In the genomic region with DNA sequence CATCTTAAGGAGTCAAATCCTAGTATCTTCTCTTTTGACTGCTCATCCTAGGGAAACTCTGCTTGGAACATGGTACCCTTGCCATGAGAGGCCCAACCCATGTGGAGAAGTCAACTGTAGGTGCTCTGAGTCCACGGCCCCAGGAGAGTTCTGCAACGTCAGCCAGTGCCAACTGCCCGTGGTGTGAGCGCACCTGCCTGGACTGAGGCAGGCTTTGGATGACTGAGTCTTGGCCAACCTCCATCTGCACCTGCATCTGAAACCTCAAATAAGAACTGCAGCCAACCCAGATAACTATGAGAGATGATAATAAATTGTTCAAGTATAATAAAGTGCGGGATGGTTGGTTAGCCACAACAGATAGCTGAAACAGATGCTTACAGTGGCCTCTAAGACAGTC, we compare ENCODE assay signal across 12 cellular contexts.
A peak's percentile ranks its signal among the peaks of the same experiment; 100 is the strongest.
DNase-seq lines count a peak whose midpoint lies in the region; ATAC-seq and TF ChIP-seq lines count a peak whose summit lies in the region.
"Had no signal": no experiment of that assay in that cellular context is flagged by ENCODE, and none has a peak within 500 bp of the region (broad histone marks: within the 10 kb centered on the region; RNA-seq: fewer than 3 reads in every experiment).

No MANE protein-coding gene starts in this region.

- peak overlapping the region; percentile 26; the same call in 1 of the 2 replicates for H3K4me2 ChIP-seq in BLaER1

- TF ChIP-seq RAD21 in Ishikawa (IDR thresholded peaks at IDR 0.05; ENCODE audit: low read depth): no peak

- H3K4me3 ChIP-seq in BLaER1: no peak overlapping the region

- no peaks in the 10 kb centered on the region for H3K27me3 ChIP-seq in BLaER1

- no peak overlapping the region for H3K9ac ChIP-seq in BLaER1

- H3K4me1 ChIP-seq in BLaER1: peaks cover 11% of the 10 kb centered on the region

- no peaks in the 10 kb centered on the region for H4K20me1 ChIP-seq in BLaER1

- H3K9me3 ChIP-seq in BLaER1: peaks cover 35% of the 10 kb centered on the region

- H3K27ac ChIP-seq in BLaER1: no peak overlapping the region

- no peak for ATAC-seq in GM21619 (IDR thresholded peaks at IDR 0.05; ENCODE audit: unreplicated experiment)
- ATAC-seq: HCT116 had no signal

- H3K36me3 ChIP-seq in BLaER1: no peaks in the 10 kb centered on the region

- DNase-seq in RPMI7951 (ENCODE audit: low read depth) (peak; percentile 6), myocyte (ENCODE audit: low read depth) (peak; percentile 40), NOMO-1 (lab: John Stamatoyannopoulos, UW; ENCODE audit: unreplicated experiment in 2 of 2) (no peak), OCI-M1 (lab: John Stamatoyannopoulos, UW) (no peak), NCI-H748 (lab: John Stamatoyannopoulos, UW; ENCODE audit: unreplicated experiment) (no peak)
- DNase-seq: CD4-positive, CD25-positive, alpha-beta regulatory T cell; DMS53; GF-D8 had no signal

- no peak for TF ChIP-seq EP300 in Ishikawa (IDR thresholded peaks at IDR 0.05; ENCODE audit: borderline replicate concordance)

TF ChIP-seq in Ishikawa, 13 proteins besides CTCF, POLR2A, EP300 and RAD21:
- TF ChIP-seq, protein P1, sequence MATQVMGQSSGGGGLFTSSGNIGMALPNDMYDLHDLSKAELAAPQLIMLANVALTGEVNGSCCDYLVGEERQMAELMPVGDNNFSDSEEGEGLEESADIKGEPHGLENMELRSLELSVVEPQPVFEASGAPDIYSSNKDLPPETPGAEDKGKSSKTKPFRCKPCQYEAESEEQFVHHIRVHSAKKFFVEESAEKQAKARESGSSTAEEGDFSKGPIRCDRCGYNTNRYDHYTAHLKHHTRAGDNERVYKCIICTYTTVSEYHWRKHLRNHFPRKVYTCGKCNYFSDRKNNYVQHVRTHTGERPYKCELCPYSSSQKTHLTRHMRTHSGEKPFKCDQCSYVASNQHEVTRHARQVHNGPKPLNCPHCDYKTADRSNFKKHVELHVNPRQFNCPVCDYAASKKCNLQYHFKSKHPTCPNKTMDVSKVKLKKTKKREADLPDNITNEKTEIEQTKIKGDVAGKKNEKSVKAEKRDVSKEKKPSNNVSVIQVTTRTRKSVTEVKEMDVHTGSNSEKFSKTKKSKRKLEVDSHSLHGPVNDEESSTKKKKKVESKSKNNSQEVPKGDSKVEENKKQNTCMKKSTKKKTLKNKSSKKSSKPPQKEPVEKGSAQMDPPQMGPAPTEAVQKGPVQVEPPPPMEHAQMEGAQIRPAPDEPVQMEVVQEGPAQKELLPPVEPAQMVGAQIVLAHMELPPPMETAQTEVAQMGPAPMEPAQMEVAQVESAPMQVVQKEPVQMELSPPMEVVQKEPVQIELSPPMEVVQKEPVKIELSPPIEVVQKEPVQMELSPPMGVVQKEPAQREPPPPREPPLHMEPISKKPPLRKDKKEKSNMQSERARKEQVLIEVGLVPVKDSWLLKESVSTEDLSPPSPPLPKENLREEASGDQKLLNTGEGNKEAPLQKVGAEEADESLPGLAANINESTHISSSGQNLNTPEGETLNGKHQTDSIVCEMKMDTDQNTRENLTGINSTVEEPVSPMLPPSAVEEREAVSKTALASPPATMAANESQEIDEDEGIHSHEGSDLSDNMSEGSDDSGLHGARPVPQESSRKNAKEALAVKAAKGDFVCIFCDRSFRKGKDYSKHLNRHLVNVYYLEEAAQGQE (IDR thresholded peaks at IDR 0.05; ENCODE audit: low read depth): no peak
- no peak for TF ChIP-seq YY1 (IDR thresholded peaks at IDR 0.05; ENCODE audit: low read depth)
- TF ChIP-seq NFIC (IDR thresholded peaks at IDR 0.05): 0 out of 2 replicates have a peak, but pooled peaks have one; percentile 13
- TF ChIP-seq TCF12 (IDR thresholded peaks at IDR 0.05; ENCODE audit: low read depth): peak; percentile 56; the same call in 1 of the 2 replicates

Comparison
In these comparisons a context has a peak if more than half of its experiments do, and no peak if none do; other contexts are left out.
1. DNase-seq: peak in RPMI7951 (single experiment) and myocyte (single experiment); none in NOMO-1 (0 of 2), OCI-M1 (single experiment) and NCI-H748 (single experiment).